In genomic region chr12:14930299-14930698, GRCh38 we compare ENCODE assay signal across 31 cellular contexts. TPM values are rescaled to one million over a fixed set of nuclear protein-coding genes. Genes with fewer than 3 reads are reported as not detected.
DNase-seq lines count a peak whose midpoint lies in the region; TF ChIP-seq lines count a peak whose summit lies in the region.
"Had no signal": no experiment of that assay in that cellular context is flagged by ENCODE, and none has a peak within 500 bp of the region (broad histone marks: within the 10 kb centered on the region; RNA-seq: fewer than 3 reads in every experiment).

No MANE protein-coding gene starts in this region.

- no peaks in the 10 kb centered on the region for H3K27me3 Mint-ChIP-seq in progenitor cell of endocrine pancreas
- H3K27me3 Mint-ChIP-seq: activated CD4-positive, alpha-beta T cell treated with anti-CD3 and anti-CD28 coated beads for 36 hours; activated naive CD8-positive, alpha-beta T cell treated with anti-CD3 and anti-CD28 coated beads, Interleukin-2, amount 50 U/mL, for 24 hours; dendritic cell treated with granulocyte-macrophage colony-stimulating factor and Interleukin-4, amounts not matched to agents 40 ng/mL and 50 ng/mL, for 4 days had no signal

- H3K27ac ChIP-seq in mammary epithelial cell (ENCODE audit: insufficient read depth, low read depth, low read length) (no peak overlapping the region), prostate gland (no peak overlapping the region)
- H3K27ac ChIP-seq: A549, BLaER1, heart right ventricle, neural progenitor cell, psoas muscle, SJSA1, vagina had no signal

- peaks cover 7% of the 10 kb centered on the region for H3K9me3 Mint-ChIP-seq in progenitor cell of endocrine pancreas (ENCODE audit: low read depth)
- H3K9me3 Mint-ChIP-seq: activated naive CD8-positive, alpha-beta T cell treated with anti-CD3 and anti-CD28 coated beads, Interleukin-2, amount 50 U/mL, for 24 hours; dendritic cell treated with granulocyte-macrophage colony-stimulating factor and Interleukin-4, amounts not matched to agents 40 ng/mL and 50 ng/mL, for 4 days; neural progenitor cell had no signal

- no peak for TF ChIP-seq POLR2A in prostate gland (IDR thresholded peaks at IDR 0.05)

- H3K36me3 Mint-ChIP-seq in progenitor cell of endocrine pancreas (ENCODE audit: insufficient read depth), result peaks cover 1% of the 10 kb centered on the region
- H3K36me3 Mint-ChIP-seq: neural progenitor cell had no signal

- H2AFZ ChIP-seq in mammary epithelial cell (ENCODE audit: low read depth, low read length), result no peak overlapping the region
- H2AFZ ChIP-seq: neural progenitor cell had no signal

- H3K9ac ChIP-seq in adipocyte (ENCODE audit: low read length), result peak overlapping the region; percentile 41
- no peak overlapping the region for H3K9ac ChIP-seq in mammary epithelial cell (ENCODE audit: insufficient read depth, low read length)
- H3K9ac ChIP-seq: BLaER1, neural progenitor cell had no signal

- H3K4me3 Mint-ChIP-seq in progenitor cell of endocrine pancreas (ENCODE audit: low read depth), result no peak overlapping the region
- H3K4me3 Mint-ChIP-seq: activated CD4-positive, alpha-beta T cell treated with anti-CD3 and anti-CD28 coated beads for 36 hours; activated naive CD8-positive, alpha-beta T cell treated with anti-CD3 and anti-CD28 coated beads, Interleukin-2, amount 50 U/mL, for 24 hours; dendritic cell treated with granulocyte-macrophage colony-stimulating factor and Interleukin-4, amounts not matched to agents 40 ng/mL and 50 ng/mL, for 4 days; neural progenitor cell had no signal

- H3K4me2 ChIP-seq in mammary epithelial cell (ENCODE audit: insufficient read depth, low read depth, low read length), result no peak overlapping the region
- H3K4me2 ChIP-seq: A549, BLaER1, neural progenitor cell had no signal

- no peaks in the 10 kb centered on the region for H3K79me2 ChIP-seq in mammary epithelial cell (ENCODE audit: insufficient read depth, low read length)

- peaks cover 36% of the 10 kb centered on the region for H3K4me1 ChIP-seq in adipocyte (ENCODE audit: control insufficient read depth, insufficient read depth, low read length)
- peaks cover 18% of the 10 kb centered on the region for H3K4me1 ChIP-seq in mammary epithelial cell (ENCODE audit: insufficient read depth, low read length)
- H3K4me1 ChIP-seq in prostate gland (replicated peaks), result no peaks in the 10 kb centered on the region
- H3K4me1 ChIP-seq: A549, neural progenitor cell, psoas muscle had no signal

- in situ Hi-C loops in mammary epithelial cell (cut with MboI; ENCODE audit: low sequenced_read_pairs in 2 of 2), result no loop called here

- TF ChIP-seq CTCF in fibroblast of pulmonary artery (IDR thresholded peaks at IDR 0.05; ENCODE audit: low read length, missing control alignments) (peak; percentile 8), progenitor cell of endocrine pancreas (IDR thresholded peaks at IDR 0.05; ENCODE audit: unreplicated experiment) (no peak), mammary epithelial cell (conservative IDR thresholded peaks at IDR 0.05 in 1 of 2, IDR thresholded peaks at IDR 0.05 in 1 of 2; ENCODE audit: extremely low read depth in 1 of 2, insufficient read depth in 1 of 2, low read depth in 1 of 2, low read length in 2 of 2) (no peak), prostate gland (IDR thresholded peaks at IDR 0.05) (peak in 2 of 4 experiments; percentile 36 to 50)

- intact Hi-C loops in mammary epithelial cell (cut with micrococcal nuclease) (no loop called here), prostate gland (cut with DNase I) (loop anchor here (5.0 kb wide), 1 partner anchor 67 kb away; no protein-coding TSS in a partner anchor)

- H3K27ac Mint-ChIP-seq in progenitor cell of endocrine pancreas, result peak overlapping the region; percentile 75
- H3K27ac Mint-ChIP-seq: activated CD4-positive, alpha-beta T cell treated with anti-CD3 and anti-CD28 coated beads for 36 hours; activated naive CD8-positive, alpha-beta T cell treated with anti-CD3 and anti-CD28 coated beads, Interleukin-2, amount 50 U/mL, for 24 hours; dendritic cell treated with granulocyte-macrophage colony-stimulating factor and Interleukin-4, amounts not matched to agents 40 ng/mL and 50 ng/mL, for 4 days; neural progenitor cell had no signal

- H3K4me3 ChIP-seq in adipocyte (ENCODE audit: low read length) (no peak overlapping the region), fibroblast of pulmonary artery (replicated peaks; ENCODE audit: low read depth, low read length) (no peak overlapping the region), mammary epithelial cell (replicated peaks in 1 of 3; ENCODE audit: insufficient read depth in 1 of 3, low read depth in 2 of 3, low read length in 3 of 3) (no peak overlapping the region), prostate gland (no peak overlapping the region)
- H3K4me3 ChIP-seq: A549, BLaER1, GM12878, heart right ventricle, neural progenitor cell, psoas muscle, SJSA1, vagina had no signal

- H4K20me1 ChIP-seq in mammary epithelial cell (ENCODE audit: insufficient read depth, low read length), result no peaks in the 10 kb centered on the region
- H4K20me1 ChIP-seq: BLaER1 had no signal

- dilution Hi-C loops in mammary epithelial cell (cut with HindIII; ENCODE audit: low sequenced_read_pairs), result no loop called here

- BruUV-seq in mammary epithelial cell (replicated peaks; lab: Mats Ljungman, UMichigan), result no TSS peak

- DNase-seq in EH (ENCODE audit: low read depth) (peak; percentile 81), adipocyte (ENCODE audit: low read depth) (peak; percentile 7), fibroblast of pulmonary artery (ENCODE audit: low read depth) (peak; percentile 25), progenitor cell of endocrine pancreas (ENCODE audit: low spot score, unreplicated experiment) (no peak), mammary epithelial cell (no peak), SKM-1 treated with dmso at 0.1 percent for 144 hours (lab: John Stamatoyannopoulos, UW; ENCODE audit: unreplicated experiment) (no peak), prostate gland (ENCODE audit: low spot score) (no peak), cerebellar cortex (ENCODE audit: low spot score) (no peak)
- DNase-seq: activated CD4-positive, alpha-beta T cell treated with anti-CD3 and anti-CD28 coated beads for 36 hours; activated effector memory CD4-positive, alpha-beta T cell treated with anti-CD3 and anti-CD28 coated beads, Interleukin-2, amount 50 U/mL, for 16 hours; activated naive CD8-positive, alpha-beta T cell treated with anti-CD3 and anti-CD28 coated beads, Interleukin-2, amount 50 U/mL, for 24 hours; COR-L47; DND-41; heart right ventricle; Karpas-422; left ventricle myocardium superior; MV-4-11; NCI-H1694; NCI-H510A treated with DMSO at 0.1 percent for 48 hours; psoas muscle; T-helper 2 cell had no signal

- CTCF ChIA-PET in mammary epithelial cell (lab: Charles Lee; ENCODE audit: low non-redundant PET), result no interaction called here

- H3K4me1 Mint-ChIP-seq in progenitor cell of endocrine pancreas (ENCODE audit: low read depth), result peaks cover 48% of the 10 kb centered on the region

- H3K27me3 ChIP-seq in adipocyte (replicated peaks; ENCODE audit: control insufficient read depth, insufficient read depth, low read length) (no peaks in the 10 kb centered on the region), mammary epithelial cell (ENCODE audit: insufficient read depth, low read length) (no peaks in the 10 kb centered on the region), prostate gland (replicated peaks; ENCODE audit: insufficient read depth) (no peaks in the 10 kb centered on the region)
- H3K27me3 ChIP-seq: BLaER1, heart right ventricle, neural progenitor cell, SJSA1, vagina had no signal

- no peaks in the 10 kb centered on the region for H3K9me3 ChIP-seq in adipocyte (ENCODE audit: control insufficient read depth, low read length)
- H3K9me3 ChIP-seq in mammary epithelial cell (replicated peaks; ENCODE audit: insufficient read depth, low read length), result no peaks in the 10 kb centered on the region
- no peaks in the 10 kb centered on the region for H3K9me3 ChIP-seq in prostate gland
- H3K9me3 ChIP-seq: A549, BLaER1, heart right ventricle, psoas muscle, SJSA1, vagina had no signal

- H3K36me3 ChIP-seq in adipocyte (ENCODE audit: control insufficient read depth, insufficient read depth, low read length, severe bottlenecking) (no peaks in the 10 kb centered on the region), mammary epithelial cell (ENCODE audit: insufficient read depth, low read length) (no peaks in the 10 kb centered on the region), prostate gland (no peaks in the 10 kb centered on the region)
- H3K36me3 ChIP-seq: neural progenitor cell, SJSA1, vagina had no signal

RNA-seq across cellular contexts. Expression of gene ERP27, which starts 8.0 kb away (rescaled TPM):
- 22.8 and 23.1 TPM in 2 replicates for total RNA-seq in progenitor cell of endocrine pancreas
- total RNA-seq in mammary epithelial cell, result not detected
- 0.12 TPM for polyA plus RNA-seq in mammary epithelial cell
- polyA minus RNA-seq in mammary epithelial cell, result not detected
- total RNA-seq in prostate gland, result 1 to 10 TPM in 1 of 2 donors, under 1 TPM in 1; 0.57 to 2.3 TPM
- total RNA-seq: bronchial epithelial cell, H4, SJSA1 had no signal

RNA-seq across cellular contexts. Expression of gene ARHGDIB, which starts 31.1 kb away (rescaled TPM):
- total RNA-seq in progenitor cell of endocrine pancreas, result 0.79 and 1.7 TPM in 2 replicates
- 10 to 100 TPM in 1 of 2 donors, 1 to 10 TPM in 1; 5.0 to 24.0 TPM for total RNA-seq in mammary epithelial cell
- 231 TPM for polyA plus RNA-seq in mammary epithelial cell
- 214 TPM for polyA minus RNA-seq in mammary epithelial cell
- total RNA-seq in prostate gland, result 10 to 100 TPM; 40.2 to 65.9 TPM

RNA-seq across cellular contexts. Expression of gene PDE6H, which starts 42.5 kb away (rescaled TPM):
- total RNA-seq in progenitor cell of endocrine pancreas (not detected in 2 replicates), mammary epithelial cell (not detected), prostate gland (not detected)
- not detected for polyA plus RNA-seq in mammary epithelial cell
- polyA minus RNA-seq in mammary epithelial cell, result not detected
- total RNA-seq: bronchial epithelial cell, GM12878, H4, heart right ventricle, left ventricle myocardium superior, mucosa of gallbladder, psoas muscle, SJSA1, vagina had no signal
- polyA plus RNA-seq: A549, heart right ventricle, psoas muscle had no signal

RNA-seq across cellular contexts. Expression of gene MGP, which starts 44.6 kb away (rescaled TPM):
- total RNA-seq in progenitor cell of endocrine pancreas (not detected in 2 replicates), mammary epithelial cell (10 to 100 TPM in 1 of 2 donors, under 1 TPM in 1; 0.66 to 55.5 TPM), prostate gland (100 to 1,000 TPM; 233 to 388 TPM)
- polyA plus RNA-seq in mammary epithelial cell, result 1.4 TPM
- polyA minus RNA-seq in mammary epithelial cell, result not detected
- total RNA-seq: activated CD4-positive, alpha-beta T cell treated with anti-CD3 and anti-CD28 coated beads for 36 hours; SJSA1 had no signal

Comparison
In these comparisons a context has a peak if more than half of its experiments do, and no peak if none do; other contexts are left out.
1. DNase-seq: peak in EH (single experiment), adipocyte (single experiment) and fibroblast of pulmonary artery (single experiment); none in progenitor cell of endocrine pancreas (single experiment), mammary epithelial cell (single experiment), SKM-1 treated with dmso at 0.1 percent for 144 hours (single experiment), prostate gland (single experiment) and cerebellar cortex (single experiment).